Comparison of ENCODE assay signal across 2 cellular contexts in genomic region chr12:57205931-57206330, GRCh38.
TF ChIP-seq lines count a peak whose summit lies in the region.

No MANE protein-coding gene starts in this region.

TF ChIP-seq in IMR-90, 13 proteins besides CTCF, POLR2A, EP300 and RAD21:
- TF ChIP-seq MAFK (IDR thresholded peaks at IDR 0.05; ENCODE audit: low read depth, low read length): no peak
- TF ChIP-seq RCOR1 (IDR thresholded peaks at IDR 0.05; ENCODE audit: insufficient replicate concordance, low read length): no peak
- TF ChIP-seq MXI1 (IDR thresholded peaks at IDR 0.05; ENCODE audit: borderline replicate concordance, low read depth, low read length): no peak
- no peak for TF ChIP-seq USF2 (IDR thresholded peaks at IDR 0.05; ENCODE audit: low read depth, low read length)
- TF ChIP-seq CEBPB (IDR thresholded peaks at IDR 0.05; ENCODE audit: low read depth, low read length): no peak
- no peak for TF ChIP-seq BHLHE40 (IDR thresholded peaks at IDR 0.05; ENCODE audit: low read depth, low read length)
- TF ChIP-seq RFX5 (IDR thresholded peaks at IDR 0.05; ENCODE audit: low read depth, low read length): no peak

TF ChIP-seq in K562, 482 proteins besides CTCF, POLR2A, EP300 and RAD21:
- TF ChIP-seq CHD4 (IDR thresholded peaks at IDR 0.05; ENCODE audit: insufficient read depth, insufficient replicate concordance, low read depth, low read length, poor library complexity, severe bottlenecking): no peak
- TF ChIP-seq NFRKB (IDR thresholded peaks at IDR 0.05; ENCODE audit: low read depth): no peak
- TF ChIP-seq MAX (CRISPR knock-in tag; IDR thresholded peaks at IDR 0.05): peak; percentile 38; the same call in 1 of the 2 replicates
- TF ChIP-seq SAP30 (IDR thresholded peaks at IDR 0.05; ENCODE audit: borderline replicate concordance, insufficient read depth, low read depth, low read length, poor library complexity, severe bottlenecking): no peak
- no peak for TF ChIP-seq ZSCAN32 (CRISPR knock-in tag; IDR thresholded peaks at IDR 0.05)
